Comparison of ENCODE assay signal across 8 cellular contexts in the genomic region with DNA sequence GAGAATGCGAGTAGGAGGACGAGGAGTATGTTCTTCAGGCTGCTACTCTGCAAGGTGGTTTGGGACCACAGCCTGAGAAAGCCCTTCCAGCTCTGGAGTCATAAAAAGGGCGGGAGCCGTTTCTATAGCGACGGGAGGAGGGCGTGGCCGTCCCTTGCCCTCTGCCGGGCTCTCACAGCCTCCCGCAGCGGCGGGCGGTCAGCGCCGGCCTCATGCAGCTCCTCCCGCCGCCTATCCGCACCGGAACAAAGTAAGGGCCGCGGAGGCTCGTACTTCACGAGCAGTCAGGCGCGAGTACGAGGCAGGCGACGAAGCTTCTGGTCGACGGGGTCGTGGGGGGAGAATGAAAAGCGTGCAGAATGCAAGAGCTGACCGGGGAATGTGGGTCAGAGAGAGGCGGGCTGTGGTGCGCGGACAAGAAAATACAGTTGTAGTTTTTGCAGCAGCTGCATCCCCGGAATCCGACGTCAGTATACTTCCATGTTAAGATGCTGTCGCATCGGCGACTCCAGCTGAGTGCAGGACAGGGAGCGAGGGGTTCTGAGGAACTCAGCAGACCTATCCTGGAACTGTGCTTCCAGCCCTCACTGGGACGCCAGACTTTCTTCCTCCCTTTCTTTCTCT. TPM values are rescaled to one million over a fixed set of nuclear protein-coding genes. Genes with fewer than 3 reads are reported as not detected.
A peak's percentile ranks its signal among the peaks of the same experiment; 100 is the strongest.
DNase-seq lines count a peak whose midpoint lies in the region; ATAC-seq and TF ChIP-seq lines count a peak whose summit lies in the region.

A gene with protein sequence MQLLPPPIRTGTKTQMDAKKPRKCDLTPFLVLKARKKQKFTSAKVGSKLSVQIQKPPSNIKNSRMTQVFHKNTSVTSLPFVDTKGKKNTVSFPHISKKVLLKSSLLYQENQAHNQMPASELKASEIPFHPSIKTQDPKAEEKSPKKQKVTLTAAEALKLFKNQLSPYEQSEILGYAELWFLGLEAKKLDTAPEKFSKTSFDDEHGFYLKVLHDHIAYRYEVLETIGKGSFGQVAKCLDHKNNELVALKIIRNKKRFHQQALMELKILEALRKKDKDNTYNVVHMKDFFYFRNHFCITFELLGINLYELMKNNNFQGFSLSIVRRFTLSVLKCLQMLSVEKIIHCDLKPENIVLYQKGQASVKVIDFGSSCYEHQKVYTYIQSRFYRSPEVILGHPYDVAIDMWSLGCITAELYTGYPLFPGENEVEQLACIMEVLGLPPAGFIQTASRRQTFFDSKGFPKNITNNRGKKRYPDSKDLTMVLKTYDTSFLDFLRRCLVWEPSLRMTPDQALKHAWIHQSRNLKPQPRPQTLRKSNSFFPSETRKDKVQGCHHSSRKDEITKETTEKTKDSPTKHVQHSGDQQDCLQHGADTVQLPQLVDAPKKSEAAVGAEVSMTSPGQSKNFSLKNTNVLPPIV (plus strand): TSS at position 175 of the 624 bp plus-strand sequence. CDS start 38 bp downstream, at position 213.

- no peak for TF ChIP-seq CTCF in omental fat pad (IDR thresholded peaks at IDR 0.05)

- H3K27ac ChIP-seq in CD8-positive, alpha-beta memory T cell (ENCODE audit: low read depth, low read length), result no peak within 1 kb of the TSS

- no peaks in the 10 kb centered on the region for H3K36me3 ChIP-seq in CD8-positive, alpha-beta memory T cell (ENCODE audit: insufficient read depth, low read length)

- no peaks in the 10 kb centered on the region for H3K27me3 ChIP-seq in CD8-positive, alpha-beta memory T cell (ENCODE audit: insufficient read depth, low read length, poor library complexity, severe bottlenecking)

- intact Hi-C loops in left cardiac atrium (cut with DNase I), result no loop called here

- no peak within 1 kb of the TSS for H3K4me3 ChIP-seq in CD8-positive, alpha-beta memory T cell (ENCODE audit: low read length)

- no peaks in the 10 kb centered on the region for H3K9me3 ChIP-seq in CD8-positive, alpha-beta memory T cell (ENCODE audit: low read length)

- no peaks in the 10 kb centered on the region for H3K4me1 Mint-ChIP-seq in CD8-positive, alpha-beta memory T cell

- no peak within 1 kb of the TSS for H3K27ac Mint-ChIP-seq in CD8-positive, alpha-beta memory T cell

- peak; percentile 93 to 98 for ATAC-seq in left cardiac atrium
- ATAC-seq in omental fat pad (ENCODE audit: low FRiP score), result peak; percentile 89
- no peak for ATAC-seq in GM19452 (IDR thresholded peaks at IDR 0.05; ENCODE audit: unreplicated experiment)

- no peak for DNase-seq in CD8-positive, alpha-beta memory T cell
- DNase-seq in LHCN-M2 (ENCODE audit: low read depth) (peak; percentile 49), amniotic epithelial cell (ENCODE audit: low read depth) (peak; percentile 76), left cardiac atrium (peak; percentile 84), omental fat pad (ENCODE audit: low spot score) (peak; percentile 41), NCI-H1436 treated with DMSO at 0.1 percent for 48 hours (lab: John Stamatoyannopoulos, UW) (no peak)
- no peak for DNase-seq in stimulated activated CD4-positive, alpha-beta T cell treated with anti-CD3 and anti-CD28 coated beads, Interleukin-2, amount 100 ng/mL, for 48 hours

- H3K9me3 Mint-ChIP-seq in CD8-positive, alpha-beta memory T cell, result no peaks in the 10 kb centered on the region

- peak within 1 kb of the TSS in 2 of 7 donors; percentile 28 to 30 for H3K4me3 Mint-ChIP-seq in CD8-positive, alpha-beta memory T cell

- peaks cover 0 to 3% of the 10 kb centered on the region in 2 donors for H3K27me3 Mint-ChIP-seq in CD8-positive, alpha-beta memory T cell

- POLR2A ChIA-PET in CD8-positive, alpha-beta memory T cell (lab: Charles Lee), result no interaction called here

- CTCF ChIA-PET in CD8-positive, alpha-beta memory T cell (lab: Charles Lee), result no interaction called here

- no peaks in the 10 kb centered on the region for H3K36me3 Mint-ChIP-seq in CD8-positive, alpha-beta memory T cell

- H3K4me1 ChIP-seq in CD8-positive, alpha-beta memory T cell (ENCODE audit: insufficient read depth, low read length), result no peaks in the 10 kb centered on the region

RNA-seq across cellular contexts. Expression of the gene that starts here (rescaled TPM):
- 10 to 100 TPM; 29.5 to 29.6 TPM for total RNA-seq in CD8-positive, alpha-beta memory T cell
- polyA plus RNA-seq in CD8-positive, alpha-beta memory T cell, result 42.5 TPM
- total RNA-seq in LHCN-M2 (2014; rRNA removed) (25.2 and 30.4 TPM in 2 replicates), left cardiac atrium (10 to 100 TPM; 21.4 to 27.1 TPM), omental fat pad (10 to 100 TPM; 14.8 to 26.4 (median 24.2) TPM)
- 39.4 TPM for polyA plus RNA-seq in LHCN-M2 (2012)

Comparison
In these comparisons a context has a peak if more than half of its experiments do, and no peak if none do; other contexts are left out.
1. DNase-seq: peak in LHCN-M2 (single experiment), amniotic epithelial cell (single experiment), left cardiac atrium (single experiment) and omental fat pad (single experiment); none in CD8-positive, alpha-beta memory T cell (0 of 5), NCI-H1436 treated with DMSO at 0.1 percent for 48 hours (single experiment) and stimulated activated CD4-positive, alpha-beta T cell treated with anti-CD3 and anti-CD28 coated beads, Interleukin-2, amount 100 ng/mL, for 48 hours (0 of 2).